ENCODE assay signal across 33 cellular contexts in genomic region chr1:182093781-182094180, GRCh38. TPM values are rescaled to one million over a fixed set of nuclear protein-coding genes. Genes with fewer than 3 reads are reported as not detected.
"Had no signal": no experiment of that assay in that cellular context is flagged by ENCODE, and none has a peak within 500 bp of the region (broad histone marks: within the 10 kb centered on the region; RNA-seq: fewer than 3 reads in every experiment).

No MANE protein-coding gene starts in this region.

- H3K4me3 Mint-ChIP-seq: activated B cell treated with CpG ODN at 0.5 μM for 24 hours; activated CD8-positive, alpha-beta T cell treated with anti-CD3 and anti-CD28 coated beads for 36 hours; activated naive CD4-positive, alpha-beta T cell treated with anti-CD3 and anti-CD28 coated beads, Interleukin-2, amount 50 U/mL, for 24 hours; activated naive CD8-positive, alpha-beta T cell treated with anti-CD3 and anti-CD28 coated beads for 36 hours; activated naive CD8-positive, alpha-beta T cell treated with anti-CD3 and anti-CD28 coated beads, Interleukin-2, amount 50 U/mL, for 24 hours; activated T-cell treated with anti-CD3 and anti-CD28 coated beads, Interleukin-2, amount 50 U/mL, for 4 hours; activated T-helper 17 cell treated with anti-CD3 and anti-CD28 coated beads, Interleukin-2, amount 50 U/mL, for 72 hours; effector memory CD8-positive, alpha-beta T cell; T-helper 17 cell; T-helper 2 cell treated with Interferon-gamma antibody and Interleukin-4, amounts not matched to agents 5 μg/mL and 100 μg/mL, for 36 hours had no signal

- H3K9me3 Mint-ChIP-seq: activated B cell treated with CpG ODN at 0.5 μM for 24 hours; activated CD8-positive, alpha-beta T cell treated with anti-CD3 and anti-CD28 coated beads for 36 hours; activated naive CD4-positive, alpha-beta T cell treated with anti-CD3 and anti-CD28 coated beads, Interleukin-2, amount 50 U/mL, for 24 hours; activated naive CD8-positive, alpha-beta T cell treated with anti-CD3 and anti-CD28 coated beads for 36 hours; activated naive CD8-positive, alpha-beta T cell treated with anti-CD3 and anti-CD28 coated beads, Interleukin-2, amount 50 U/mL, for 24 hours; activated T-cell treated with anti-CD3 and anti-CD28 coated beads, Interleukin-2, amount 50 U/mL, for 4 hours; activated T-helper 17 cell treated with anti-CD3 and anti-CD28 coated beads, Interleukin-2, amount 50 U/mL, for 72 hours; effector memory CD8-positive, alpha-beta T cell; T-helper 2 cell treated with Interferon-gamma antibody and Interleukin-4, amounts not matched to agents 5 μg/mL and 100 μg/mL, for 36 hours had no signal

- H3K36me3 Mint-ChIP-seq: activated naive CD4-positive, alpha-beta T cell treated with anti-CD3 and anti-CD28 coated beads, Interleukin-2, amount 50 U/mL, for 24 hours; activated naive CD8-positive, alpha-beta T cell treated with anti-CD3 and anti-CD28 coated beads for 36 hours had no signal

- H3K36me3 ChIP-seq: adrenal gland, WERI-Rb-1 had no signal

- H3K27me3 Mint-ChIP-seq: activated naive CD4-positive, alpha-beta T cell treated with anti-CD3 and anti-CD28 coated beads, Interleukin-2, amount 50 U/mL, for 24 hours; activated naive CD8-positive, alpha-beta T cell treated with anti-CD3 and anti-CD28 coated beads for 36 hours had no signal

- H3K27me3 ChIP-seq: adrenal gland, body of pancreas had no signal

- H3K4me3 ChIP-seq: adrenal gland, body of pancreas had no signal

- H3K4me1 ChIP-seq: adrenal gland had no signal

- DNase-seq: activated B cell treated with CpG ODN at 0.5 μM for 24 hours; activated CD4-positive, alpha-beta T cell treated with anti-CD3 and anti-CD28 coated beads for 48 hours; activated CD4-positive, alpha-beta T cell treated with anti-CD3 and anti-CD28 coated beads, Interleukin-2, amount 50 U/mL, for 1 hour; activated CD4-positive, alpha-beta T cell treated with anti-CD3 and anti-CD28 coated beads, Interleukin-2, amount 50 U/mL, for 48 hours; activated CD8-positive, alpha-beta memory T cell treated with anti-CD3 and anti-CD28 coated beads for 24 hours; activated CD8-positive, alpha-beta T cell treated with anti-CD3 and anti-CD28 coated beads for 36 hours; activated effector memory CD4-positive, alpha-beta T cell treated with Interleukin-2 at 50 U/mL for 16 hours; activated gamma-delta T cell treated with Interleukin-2 at 50 U/mL for 16 hours; activated naive CD4-positive, alpha-beta T cell treated with Interleukin-2 at 50 U/mL for 16 hours; activated naive CD8-positive, alpha-beta T cell treated with anti-CD3 and anti-CD28 coated beads for 36 hours; activated naive CD8-positive, alpha-beta T cell treated with anti-CD3 and anti-CD28 coated beads, Interleukin-2, amount 50 U/mL, for 24 hours; activated T-cell treated with anti-CD3 and anti-CD28 coated beads, Interleukin-2, amount 50 U/mL, for 4 hours; adrenal gland; amygdala; aorta; body of pancreas; cortex of kidney; dermis blood vessel endothelial cell; effector CD4-positive, alpha-beta T cell; effector memory CD8-positive, alpha-beta T cell; foreskin fibroblast; T-helper 1 cell; T-helper 17 cell; T1000; WERI-Rb-1 had no signal

- FAIRE-seq: colon, frontal cortex had no signal

- H3K4me1 Mint-ChIP-seq: activated B cell treated with CpG ODN at 0.5 μM for 24 hours; activated naive CD8-positive, alpha-beta T cell treated with anti-CD3 and anti-CD28 coated beads for 36 hours; activated naive CD8-positive, alpha-beta T cell treated with anti-CD3 and anti-CD28 coated beads, Interleukin-2, amount 50 U/mL, for 24 hours; activated T-helper 17 cell treated with anti-CD3 and anti-CD28 coated beads, Interleukin-2, amount 50 U/mL, for 72 hours had no signal

- ATAC-seq: activated CD4-positive, CD25-positive, alpha-beta regulatory T cell treated with anti-CD3 and anti-CD28 coated beads, Interleukin-2, amount 50 U/mL, for 24 hours; activated CD8-positive, alpha-beta T cell treated with anti-CD3 and anti-CD28 coated beads for 36 hours; activated naive CD8-positive, alpha-beta T cell treated with anti-CD3 and anti-CD28 coated beads, Interleukin-2, amount 50 U/mL, for 24 hours; activated T-cell treated with anti-CD3 and anti-CD28 coated beads, Interleukin-2, amount 50 U/mL, for 4 hours; activated T-helper 17 cell treated with anti-CD3 and anti-CD28 coated beads, Interleukin-2, amount 50 U/mL, for 72 hours; body of pancreas; effector memory CD8-positive, alpha-beta T cell; T-helper 17 cell had no signal

- H3K27ac Mint-ChIP-seq: activated B cell treated with CpG ODN at 0.5 μM for 24 hours; activated CD8-positive, alpha-beta T cell treated with anti-CD3 and anti-CD28 coated beads for 36 hours; activated naive CD4-positive, alpha-beta T cell treated with anti-CD3 and anti-CD28 coated beads, Interleukin-2, amount 50 U/mL, for 24 hours; activated naive CD8-positive, alpha-beta T cell treated with anti-CD3 and anti-CD28 coated beads for 36 hours; activated naive CD8-positive, alpha-beta T cell treated with anti-CD3 and anti-CD28 coated beads, Interleukin-2, amount 50 U/mL, for 24 hours; activated T-helper 17 cell treated with anti-CD3 and anti-CD28 coated beads, Interleukin-2, amount 50 U/mL, for 72 hours; effector memory CD8-positive, alpha-beta T cell; T-helper 17 cell; T-helper 2 cell treated with Interferon-gamma antibody and Interleukin-4, amounts not matched to agents 5 μg/mL and 100 μg/mL, for 36 hours had no signal

- H3K9me3 ChIP-seq: adrenal gland, body of pancreas had no signal

RNA-seq across cellular contexts. Expression of gene ZNF648, which starts 32.3 kb away (rescaled TPM):
- total RNA-seq: activated B cell treated with CpG ODN at 0.5 μM for 24 hours; activated CD8-positive, alpha-beta T cell treated with anti-CD3 and anti-CD28 coated beads for 36 hours; activated naive CD8-positive, alpha-beta T cell treated with anti-CD3 and anti-CD28 coated beads for 36 hours; activated T-cell treated with anti-CD3 and anti-CD28 coated beads, Interleukin-2, amount 50 U/mL, for 4 hours; aorta; cardiac septum; chondrocyte; dermis blood vessel endothelial cell; T-helper 17 cell had no signal
